22 cellular contexts compared by ENCODE assay signal in genomic region chr10:2964632-2965296, GRCh38.
DNase-seq lines count a peak whose midpoint lies in the region; ATAC-seq and TF ChIP-seq lines count a peak whose summit lies in the region.
"Had no signal": no experiment of that assay in that cellular context is flagged by ENCODE, and none has a peak within 500 bp of the region (broad histone marks: within the 10 kb centered on the region; RNA-seq: fewer than 3 reads in every experiment).

No MANE protein-coding gene starts in this region.

- DNase-seq in DND-41 (peak; percentile 34), KBM-7 (peak; percentile 3), WTC11 (ENCODE audit: low spot score) (no peak), lung microvascular endothelial cell (ENCODE audit: low read depth in 2 of 2) (peak; percentile 10 to 15), HuH-7 (ENCODE audit: low spot score) (no peak), DMS79 (lab: John Stamatoyannopoulos, UW) (no peak), CD14-positive monocyte (ENCODE audit: low spot score) (no peak)
- DNase-seq: activated CD4-positive, alpha-beta T cell treated with anti-CD3 and anti-CD28 coated beads for 4 hours; activated gamma-delta T cell treated with Interleukin-2 at 50 U/mL for 16 hours; activated naive CD8-positive, alpha-beta T cell treated with anti-CD3 and anti-CD28 coated beads, Interleukin-2, amount 50 U/mL, for 24 hours; activated T-cell treated with anti-CD3 and anti-CD28 coated beads, Interleukin-2, amount 50 U/mL, for 24 hours; cerebellar nuclear complex; left ventricle myocardium superior; NCI-H1092; NCI-H1930; stimulated activated CD4-positive, alpha-beta T cell treated with anti-CD3 and anti-CD28 coated beads, Interleukin-4, amount 100 ng/mL, for 24 hours; trophoblast cell had no signal

- H4K20me1 ChIP-seq in DND-41 (ENCODE audit: insufficient read depth, low read length), result no peaks in the 10 kb centered on the region
- H4K20me1 ChIP-seq: BLaER1 had no signal

- H3K4me2 ChIP-seq in DND-41 (ENCODE audit: insufficient read depth, low read length), result no peak overlapping the region
- H3K4me2 ChIP-seq: BLaER1 had no signal

- H3K36me3 ChIP-seq in DND-41 (ENCODE audit: insufficient read depth, low read length), result no peaks in the 10 kb centered on the region
- H3K36me3 ChIP-seq: BLaER1, right atrium auricular region had no signal

- H3K27me3 ChIP-seq in DND-41 (ENCODE audit: insufficient read depth, low read length, poor library complexity), result no peaks in the 10 kb centered on the region
- H3K27me3 ChIP-seq: BLaER1, right atrium auricular region had no signal

- H3K4me1 Mint-ChIP-seq in WTC11 (peaks cover 30% of the 10 kb centered on the region), CD14-positive monocyte (no peaks in the 10 kb centered on the region)
- H3K4me1 Mint-ChIP-seq: activated naive CD8-positive, alpha-beta T cell treated with anti-CD3 and anti-CD28 coated beads, Interleukin-2, amount 50 U/mL, for 24 hours; stimulated activated effector memory CD8-positive, alpha-beta T cell treated with anti-CD3 and anti-CD28 coated beads, Interleukin-12 subunit alpha, Interleukin-12 subunit beta, amount 100 ng/mL, for 72 hours had no signal

- no peaks in the 10 kb centered on the region for H3K79me2 ChIP-seq in DND-41 (ENCODE audit: insufficient read depth, low read length)

- CTCF ChIA-PET in WTC11 (lab: Charles Lee), result interaction anchor here (1.0 to 1.4 kb wide), 3 partner anchors 9 to 126 kb away, joined by 3 to 4 read pairs (median 4); no protein-coding TSS in a partner anchor

- H3K27ac Mint-ChIP-seq in WTC11, result peak overlapping the region; percentile 50
- no peak overlapping the region for H3K27ac Mint-ChIP-seq in CD14-positive monocyte
- H3K27ac Mint-ChIP-seq: activated naive CD8-positive, alpha-beta T cell treated with anti-CD3 and anti-CD28 coated beads, Interleukin-2, amount 50 U/mL, for 24 hours; activated T-cell treated with anti-CD3 and anti-CD28 coated beads, Interleukin-2, amount 50 U/mL, for 24 hours; stimulated activated effector memory CD8-positive, alpha-beta T cell treated with anti-CD3 and anti-CD28 coated beads, Interleukin-12 subunit alpha, Interleukin-12 subunit beta, amount 100 ng/mL, for 72 hours had no signal

- ATAC-seq in DND-41 (ENCODE audit: insufficient read depth, low read depth) (peak; percentile 33; the same call in 1 of the 3 replicates), WTC11 (no peak), GM18868 (IDR thresholded peaks at IDR 0.05; ENCODE audit: unreplicated experiment) (no peak)
- ATAC-seq: activated naive CD8-positive, alpha-beta T cell treated with anti-CD3 and anti-CD28 coated beads, Interleukin-2, amount 50 U/mL, for 24 hours; left ventricle myocardium superior; stimulated activated effector memory CD8-positive, alpha-beta T cell treated with anti-CD3 and anti-CD28 coated beads, Interleukin-12 subunit alpha, Interleukin-12 subunit beta, amount 100 ng/mL, for 72 hours had no signal

- H3K9me3 ChIP-seq in DND-41 (ENCODE audit: insufficient read depth, low read length, severe bottlenecking), result no peaks in the 10 kb centered on the region
- H3K9me3 ChIP-seq: BLaER1, right atrium auricular region had no signal

- H2AFZ ChIP-seq in DND-41 (ENCODE audit: low read depth, low read length), result no peak overlapping the region

- no peak overlapping the region for H3K27ac ChIP-seq in DND-41 (ENCODE audit: low read length)
- H3K27ac ChIP-seq: BLaER1, right atrium auricular region, SK-N-MC had no signal

- H3K36me3 Mint-ChIP-seq in WTC11, result peaks cover 47% of the 10 kb centered on the region
- no peaks in the 10 kb centered on the region for H3K36me3 Mint-ChIP-seq in CD14-positive monocyte
- H3K36me3 Mint-ChIP-seq: stimulated activated effector memory CD8-positive, alpha-beta T cell treated with anti-CD3 and anti-CD28 coated beads, Interleukin-12 subunit alpha, Interleukin-12 subunit beta, amount 100 ng/mL, for 72 hours had no signal

- H3K4me3 ChIP-seq in DND-41 (ENCODE audit: low read depth in 1 of 2, low read length in 2 of 2), result no peak overlapping the region
- H3K4me3 ChIP-seq: BLaER1, right atrium auricular region, SK-N-MC had no signal

- H3K9ac ChIP-seq in DND-41 (ENCODE audit: low read depth, low read length), result no peak overlapping the region
- H3K9ac ChIP-seq: BLaER1 had no signal

- H3K4me1 ChIP-seq in DND-41 (ENCODE audit: insufficient read depth, low read length), result no peaks in the 10 kb centered on the region
- H3K4me1 ChIP-seq: BLaER1, right atrium auricular region had no signal

- intact Hi-C loops in CD14-positive monocyte (cut with micrococcal nuclease), result no loop called here

- H3K27me3 Mint-ChIP-seq in WTC11 (ENCODE audit: low read depth) (peaks cover 15% of the 10 kb centered on the region), CD14-positive monocyte (ENCODE audit: low read depth in 3 of 3) (peaks cover 0 to 5% (median 4%) of the 10 kb centered on the region in 3 donors)

- in situ Hi-C loops in KBM-7 (cut with MboI; ENCODE audit: low pct_unique_long_range_greater_than_20kb, low sequenced_read_pairs), result no loop called here

- H3K4me3 Mint-ChIP-seq in WTC11 (no peak overlapping the region), CD14-positive monocyte (no peak overlapping the region)
- H3K4me3 Mint-ChIP-seq: activated naive CD8-positive, alpha-beta T cell treated with anti-CD3 and anti-CD28 coated beads, Interleukin-2, amount 50 U/mL, for 24 hours; activated T-cell treated with anti-CD3 and anti-CD28 coated beads, Interleukin-2, amount 50 U/mL, for 24 hours; stimulated activated effector memory CD8-positive, alpha-beta T cell treated with anti-CD3 and anti-CD28 coated beads, Interleukin-12 subunit alpha, Interleukin-12 subunit beta, amount 100 ng/mL, for 72 hours had no signal

- TF ChIP-seq CTCF in DND-41 (IDR thresholded peaks at IDR 0.05; ENCODE audit: borderline replicate concordance, extremely low read depth, low read length, poor library complexity, severe bottlenecking) (no peak), WTC11 (IDR thresholded peaks at IDR 0.05) (no peak), CD14-positive monocyte (IDR thresholded peaks at IDR 0.05) (no peak)

- H3K9me3 Mint-ChIP-seq in WTC11 (peaks cover 48% of the 10 kb centered on the region), CD14-positive monocyte (peaks cover 0 to 7% (median 0%) of the 10 kb centered on the region in 7 donors)
- H3K9me3 Mint-ChIP-seq: activated naive CD8-positive, alpha-beta T cell treated with anti-CD3 and anti-CD28 coated beads, Interleukin-2, amount 50 U/mL, for 24 hours; activated T-cell treated with anti-CD3 and anti-CD28 coated beads, Interleukin-2, amount 50 U/mL, for 24 hours; stimulated activated effector memory CD8-positive, alpha-beta T cell treated with anti-CD3 and anti-CD28 coated beads, Interleukin-12 subunit alpha, Interleukin-12 subunit beta, amount 100 ng/mL, for 72 hours had no signal

- POLR2A ChIA-PET in WTC11 (lab: Charles Lee), result no interaction called here

TF ChIP-seq in WTC11, 78 proteins besides CTCF, POLR2A, EP300 and RAD21 (continues in another document):
- no peak for TF ChIP-seq ATF2 (CRISPR knock-in tag; IDR thresholded peaks at IDR 0.05; ENCODE audit: borderline replicate concordance, low read depth)
- TF ChIP-seq E2F4 (CRISPR knock-in tag; IDR thresholded peaks at IDR 0.05; ENCODE audit: borderline replicate concordance, low read depth), result no peak
- TF ChIP-seq ZNF423 (CRISPR knock-in tag; IDR thresholded peaks at IDR 0.05), result no peak
- no peak for TF ChIP-seq NR1H2 (CRISPR knock-in tag; IDR thresholded peaks at IDR 0.05)
- TF ChIP-seq E2F5 (CRISPR knock-in tag; IDR thresholded peaks at IDR 0.05), result no peak
- TF ChIP-seq, protein P1, sequence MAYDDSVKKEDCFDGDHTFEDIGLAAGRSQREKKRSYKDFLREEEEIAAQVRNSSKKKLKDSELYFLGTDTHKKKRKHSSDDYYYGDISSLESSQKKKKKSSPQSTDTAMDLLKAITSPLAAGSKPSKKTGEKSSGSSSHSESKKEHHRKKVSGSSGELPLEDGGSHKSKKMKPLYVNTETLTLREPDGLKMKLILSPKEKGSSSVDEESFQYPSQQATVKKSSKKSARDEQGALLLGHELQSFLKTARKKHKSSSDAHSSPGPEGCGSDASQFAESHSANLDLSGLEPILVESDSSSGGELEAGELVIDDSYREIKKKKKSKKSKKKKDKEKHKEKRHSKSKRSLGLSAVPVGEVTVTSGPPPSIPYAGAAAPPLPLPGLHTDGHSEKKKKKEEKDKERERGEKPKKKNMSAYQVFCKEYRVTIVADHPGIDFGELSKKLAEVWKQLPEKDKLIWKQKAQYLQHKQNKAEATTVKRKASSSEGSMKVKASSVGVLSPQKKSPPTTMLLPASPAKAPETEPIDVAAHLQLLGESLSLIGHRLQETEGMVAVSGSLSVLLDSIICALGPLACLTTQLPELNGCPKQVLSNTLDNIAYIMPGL (CRISPR knock-in tag; IDR thresholded peaks at IDR 0.05), result no peak
- TF ChIP-seq FOXJ3 (CRISPR knock-in tag; IDR thresholded peaks at IDR 0.05; ENCODE audit: borderline replicate concordance), result no peak
- no peak for TF ChIP-seq SMAD3 (CRISPR knock-in tag; IDR thresholded peaks at IDR 0.05; ENCODE audit: borderline replicate concordance)

Comparison
In these comparisons a context has a peak if more than half of its experiments do, and no peak if none do; other contexts are left out.
1. DNase-seq: peak in DND-41 (single experiment), KBM-7 (single experiment) and lung microvascular endothelial cell (2 of 2); none in WTC11 (single experiment), HuH-7 (single experiment), DMS79 (single experiment) and CD14-positive monocyte (single experiment).